1 cellular context compared by ENCODE assay signal in genomic region chr15:67152429-67152828, GRCh38.
TF ChIP-seq lines count a peak whose summit lies in the region.

No MANE protein-coding gene starts in this region.

TF ChIP-seq in H1, 55 proteins besides CTCF, POLR2A, EP300 and RAD21:
- no peak for TF ChIP-seq BACH1 (IDR thresholded peaks at IDR 0.05; ENCODE audit: low read length)
- no peak for TF ChIP-seq KDM5A (IDR thresholded peaks at IDR 0.05; ENCODE audit: low read length)
- no peak for TF ChIP-seq CREB1 (IDR thresholded peaks at IDR 0.05)
- no peak for TF ChIP-seq POLR2AphosphoS5 (IDR thresholded peaks at IDR 0.05; ENCODE audit: low read depth, low read length)
- no peak for TF ChIP-seq TAF1 (IDR thresholded peaks at IDR 0.05; ENCODE audit: low read depth, low read length)
- TF ChIP-seq CHD1 (IDR thresholded peaks at IDR 0.05; ENCODE audit: low read depth, low read length), result no peak
- TF ChIP-seq MAFK (IDR thresholded peaks at IDR 0.05; ENCODE audit: low read depth, low read length), result no peak
- TF ChIP-seq KDM4A (IDR thresholded peaks at IDR 0.05; ENCODE audit: low read depth, low read length, severe bottlenecking), result no peak
- TF ChIP-seq RXRA (IDR thresholded peaks at IDR 0.05; ENCODE audit: insufficient read depth, low read depth, low read length), result no peak
- no peak for TF ChIP-seq TCF12 (IDR thresholded peaks at IDR 0.05; ENCODE audit: low read depth, low read length)
- no peak for TF ChIP-seq ASH2L (IDR thresholded peaks at IDR 0.05; ENCODE audit: low read length)
- no peak for TF ChIP-seq SP1 (IDR thresholded peaks at IDR 0.05; ENCODE audit: low read depth, low read length)
- no peak for TF ChIP-seq CHD7 (IDR thresholded peaks at IDR 0.05; ENCODE audit: insufficient replicate concordance, low read length)
- no peak for TF ChIP-seq RBBP5 (IDR thresholded peaks at IDR 0.05; ENCODE audit: borderline replicate concordance, low read depth, low read length)
- TF ChIP-seq MAX (IDR thresholded peaks at IDR 0.05), result no peak
- no peak for TF ChIP-seq SUZ12 (IDR thresholded peaks at IDR 0.05; ENCODE audit: low read length)
- no peak for TF ChIP-seq FOSL1 (IDR thresholded peaks at IDR 0.05; ENCODE audit: insufficient read depth, low read depth, low read length)
- TF ChIP-seq SIN3A (conservative IDR thresholded peaks at IDR 0.05 in 1 of 2, IDR thresholded peaks at IDR 0.05 in 1 of 2; ENCODE audit: low read depth in 1 of 2, low read length in 2 of 2), result no peak
TF ChIP-seq in H1: peak in this region for 0.
